Comparison of ENCODE assay signal across 23 cellular contexts in the genomic region with DNA sequence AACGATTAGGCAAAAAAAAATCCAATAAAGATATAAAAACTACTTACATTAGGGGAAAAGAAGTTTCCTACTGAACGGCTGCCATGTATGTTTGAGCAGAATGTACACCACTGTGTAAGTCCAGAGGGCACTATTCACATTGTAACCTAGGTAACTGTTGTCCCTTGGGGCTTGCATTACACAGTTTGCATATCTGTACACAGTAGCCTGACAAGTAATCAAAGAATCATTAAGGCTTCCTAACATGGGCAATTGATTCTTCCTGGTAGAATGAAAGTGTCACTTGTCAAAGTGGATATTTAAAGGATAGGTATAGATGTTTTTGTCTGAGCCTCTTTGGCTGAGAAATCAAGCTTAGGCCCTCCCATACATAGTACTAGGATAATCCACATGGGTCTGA. TPM values are rescaled to one million over a fixed set of nuclear protein-coding genes. Genes with fewer than 3 reads are reported as not detected.
DNase-seq lines count a peak whose midpoint lies in the region; ATAC-seq, FAIRE-seq and TF ChIP-seq lines count a peak whose summit lies in the region.
"Had no signal": no experiment of that assay in that cellular context is flagged by ENCODE, and none has a peak within 500 bp of the region (broad histone marks: within the 10 kb centered on the region; RNA-seq: fewer than 3 reads in every experiment).

No MANE protein-coding gene starts in this region.

- TF ChIP-seq POLR2A in GM12892 (IDR thresholded peaks at IDR 0.05; ENCODE audit: low read depth, low read length): no peak

- H3K27me3 ChIP-seq in dorsolateral prefrontal cortex: peaks cover 0 to 9% (median 0%) of the 10 kb centered on the region in 45 donors
- H3K27me3 ChIP-seq: body of pancreas, SJCRH30 had no signal

- no peak overlapping the region for H3K27ac ChIP-seq in dorsolateral prefrontal cortex
- H3K27ac ChIP-seq: body of pancreas, psoas muscle, SJCRH30, thoracic aorta had no signal

- TF ChIP-seq CTCF in dorsolateral prefrontal cortex (IDR thresholded peaks at IDR 0.05 in 54 of 56, conservative IDR thresholded peaks at IDR 0.05 in 2 of 56; ENCODE audit: low read depth in 1 of 56, partially characterized antibody in 56 of 56): no peak

- no peak overlapping the region for H3K4me3 ChIP-seq in dorsolateral prefrontal cortex
- H3K4me3 ChIP-seq: body of pancreas, psoas muscle, SJCRH30, thoracic aorta had no signal

- peak; percentile 58 for FAIRE-seq in GM12892 (lab: Jason Lieb, UNC)
- FAIRE-seq: colon, G401.6, kidney had no signal

- no peak for DNase-seq in GM12892 (ENCODE audit: insufficient read length)
- peak; percentile 53 for DNase-seq in germinal center (ENCODE audit: low spot score)
- DNase-seq in KG1 (lab: John Stamatoyannopoulos, UW): no peak
- DNase-seq in dorsolateral prefrontal cortex: no peak
- DNase-seq: activated CD4-positive, CD25-positive, alpha-beta regulatory T cell; activated CD8-positive, alpha-beta T cell treated with anti-CD3 and anti-CD28 coated beads for 36 hours; activated T-cell treated with anti-CD3 and anti-CD28 coated beads, Interleukin-2, amount 50 U/mL, for 48 hours; AML-193; body of pancreas; Calu3; hypothalamus; kidney; mesenchymal stem cell; NCI-H2029; psoas muscle; SJCRH30 had no signal

- intact Hi-C loops in dorsolateral prefrontal cortex (cut with DNase I): no loop called here

- peak; percentile 54 for ATAC-seq in GM19025 (IDR thresholded peaks at IDR 0.05; ENCODE audit: low read depth, unreplicated experiment)
- peak; percentile 81 for ATAC-seq in HG03354 (IDR thresholded peaks at IDR 0.05; ENCODE audit: poor library complexity, severe bottlenecking, unreplicated experiment)
- ATAC-seq in GM21619 (IDR thresholded peaks at IDR 0.05; ENCODE audit: unreplicated experiment): no peak
- no peak for ATAC-seq in GM21737 (IDR thresholded peaks at IDR 0.05; ENCODE audit: unreplicated experiment)
- ATAC-seq: activated CD8-positive, alpha-beta T cell treated with anti-CD3 and anti-CD28 coated beads for 36 hours; body of pancreas; psoas muscle had no signal

RNA-seq across cellular contexts. Expression of gene PLEK, which starts 39.1 kb away (rescaled TPM):
- polyA plus RNA-seq in GM12892 (2012; ENCODE audit: missing spikeins): 310 TPM
- total RNA-seq in dorsolateral prefrontal cortex: 10 to 100 TPM in 3 of 120 experiments, 1 to 10 TPM in 116, under 1 TPM in 1; 0.60 to 11.5 (median 3.4) TPM
- total RNA-seq: Calu3, SJCRH30 had no signal

Comparison
In these comparisons a context has a peak if more than half of its experiments do, and no peak if none do; other contexts are left out.
1. ATAC-seq: peak in GM19025 (single experiment) and HG03354 (single experiment); none in GM21619 (single experiment) and GM21737 (single experiment).